21 cellular contexts compared by ENCODE assay signal in genomic region chr11:85086511-85087284, GRCh38.
DNase-seq lines count a peak whose midpoint lies in the region; ATAC-seq and TF ChIP-seq lines count a peak whose summit lies in the region.
"Had no signal": no experiment of that assay in that cellular context is flagged by ENCODE, and none has a peak within 500 bp of the region (broad histone marks: within the 10 kb centered on the region; RNA-seq: fewer than 3 reads in every experiment).

No MANE protein-coding gene starts in this region.

- no peak overlapping the region for H3K27ac ChIP-seq in foreskin keratinocyte
- H3K27ac ChIP-seq: adrenal gland, sigmoid colon, suprapubic skin, WERI-Rb-1 had no signal

- no peak overlapping the region for H3K27ac Mint-ChIP-seq in Calu3 (ENCODE audit: unreplicated experiment)
- H3K27ac Mint-ChIP-seq: mesothelial cell of epicardium, natural killer cell had no signal

- ATAC-seq in foreskin keratinocyte (peak; percentile 98), GM21529 (IDR thresholded peaks at IDR 0.05; ENCODE audit: unreplicated experiment) (no peak)
- ATAC-seq: K562, natural killer cell had no signal

- intact Hi-C loops in Calu3 (cut with micrococcal nuclease; ENCODE audit: unreplicated experiment): no loop called here

- H3K4me1 ChIP-seq in foreskin keratinocyte: peaks cover 20% of the 10 kb centered on the region
- H3K4me1 ChIP-seq: adrenal gland, sigmoid colon, suprapubic skin had no signal

- H3K27me3 ChIP-seq in foreskin keratinocyte: no peaks in the 10 kb centered on the region
- H3K27me3 ChIP-seq: adrenal gland, sigmoid colon, suprapubic skin had no signal

- H3K36me3 Mint-ChIP-seq in Calu3 (ENCODE audit: insufficient read depth, unreplicated experiment): no peaks in the 10 kb centered on the region
- H3K36me3 Mint-ChIP-seq: CD8-positive, alpha-beta memory T cell; mesothelial cell of epicardium had no signal

- TF ChIP-seq CTCF in foreskin keratinocyte (conservative IDR thresholded peaks at IDR 0.05) (no peak), Calu3 (IDR thresholded peaks at IDR 0.05; ENCODE audit: unreplicated experiment) (no peak)

- BruUV-seq in Calu3 (replicated peaks; lab: Mats Ljungman, UMichigan): no TSS peak

- H3K4me3 Mint-ChIP-seq in Calu3 (ENCODE audit: low read depth, unreplicated experiment): no peak overlapping the region
- H3K4me3 Mint-ChIP-seq: CD8-positive, alpha-beta memory T cell; mesothelial cell of epicardium; natural killer cell had no signal

- H3K4me1 Mint-ChIP-seq in Calu3 (ENCODE audit: low read depth, unreplicated experiment): no peaks in the 10 kb centered on the region
- H3K4me1 Mint-ChIP-seq: CD8-positive, alpha-beta memory T cell; natural killer cell had no signal

- DNase-seq in COR-L47 (lab: John Stamatoyannopoulos, UW) (peak; percentile 8), HS-5 (ENCODE audit: low read depth) (peak; percentile 51), NCI-H774 (lab: John Stamatoyannopoulos, UW) (peak; percentile 30), foreskin keratinocyte (peak; percentile 60 to 86), T1000 (lab: John Stamatoyannopoulos, UW) (no peak), Calu3 (no peak)
- DNase-seq: activated CD4-positive, alpha-beta T cell treated with anti-CD3 and anti-CD28 coated beads, Interleukin-2, amount 50 U/mL, for 48 hours; activated effector memory CD4-positive, alpha-beta T cell treated with anti-CD3 and anti-CD28 coated beads, Interleukin-2, amount 50 U/mL, for 16 hours; adrenal gland; CD8-positive, alpha-beta memory T cell; central memory CD4-positive, alpha-beta T cell; DND-41; MV-4-11; natural killer cell; NCI-H82; sigmoid colon; WERI-Rb-1 had no signal

- CTCF ChIA-PET in Calu3 (lab: Charles Lee): no interaction called here

- H3K27me3 Mint-ChIP-seq in Calu3 (ENCODE audit: unreplicated experiment): no peaks in the 10 kb centered on the region
- H3K27me3 Mint-ChIP-seq: CD8-positive, alpha-beta memory T cell had no signal

- peaks cover 2% of the 10 kb centered on the region for H3K9me3 Mint-ChIP-seq in Calu3 (ENCODE audit: low read depth, unreplicated experiment)

Comparison
In these comparisons a context has a peak if more than half of its experiments do, and no peak if none do; other contexts are left out.
1. DNase-seq: peak in COR-L47 (single experiment), HS-5 (single experiment), NCI-H774 (single experiment) and foreskin keratinocyte (2 of 2); none in T1000 (single experiment) and Calu3 (single experiment).